8 cellular contexts compared by ENCODE assay signal in genomic region chr1:151720974-151721787, GRCh38. TPM values are rescaled to one million over a fixed set of nuclear protein-coding genes. Genes with fewer than 3 reads are reported as not detected.
DNase-seq lines count a peak whose midpoint lies in the region; ATAC-seq, FAIRE-seq and TF ChIP-seq lines count a peak whose summit lies in the region.

Gene RIIAD1, plus strand, starts transcription at chr1:151721522. Its CDS starts 15 bp downstream, at chr1:151721537.

- no peaks in the 10 kb centered on the region for H3K79me2 ChIP-seq in GM12878 (ENCODE audit: control insufficient read depth, insufficient read depth, low read length)

- no peaks in the 10 kb centered on the region for H3K9me3 ChIP-seq in HAP-1
- no peaks in the 10 kb centered on the region for H3K9me3 ChIP-seq in SJCRH30 (replicated peaks)
- no peaks in the 10 kb centered on the region for H3K9me3 ChIP-seq in GM12878 (replicated peaks; ENCODE audit: control insufficient read depth, insufficient read depth, low read length)

- H3K4me1 Mint-ChIP-seq in Calu3 (ENCODE audit: low read depth, unreplicated experiment) = peaks cover 34% of the 10 kb centered on the region

- no peaks in the 10 kb centered on the region for H4K20me1 ChIP-seq in GM12878 (ENCODE audit: control insufficient read depth, insufficient read depth)

- peak within 1 kb of the TSS; percentile 99 for H3K4me2 ChIP-seq in GM12878 (ENCODE audit: control insufficient read depth, insufficient read depth)

- peaks cover 11% of the 10 kb centered on the region; the same call in 1 of the 2 replicates for H3K4me1 ChIP-seq in HAP-1
- no peaks in the 10 kb centered on the region for H3K4me1 ChIP-seq in SJCRH30
- H3K4me1 ChIP-seq in GM12878 (ENCODE audit: control insufficient read depth, insufficient read depth, low read length) = peaks cover 16% of the 10 kb centered on the region

- peak within 1 kb of the TSS; percentile 75 for H3K4me3 Mint-ChIP-seq in Calu3 (ENCODE audit: low read depth, unreplicated experiment)

- TF ChIP-seq RAD21 in GM12878 (IDR thresholded peaks at IDR 0.05; ENCODE audit: insufficient read depth, low read depth, low read length) = no peak

- POLR2A ChIA-PET in GM12878 (lab: Charles Lee) = interaction anchor here (0.5 to 1.2 kb wide), 3 partner anchors 118 to 593 kb away, joined by 3 to 7 read pairs (median 4); no protein-coding TSS in a partner anchor

- intact Hi-C loops in Calu3 (cut with micrococcal nuclease; ENCODE audit: unreplicated experiment) = no loop called here
- intact Hi-C loops in GM12878 (cut with micrococcal nuclease; ENCODE audit: unreplicated experiment) = loop anchor here (5.0 kb wide), 1 partner anchor 104 kb away; no protein-coding TSS in a partner anchor

- H2AFZ ChIP-seq in GM12878 (ENCODE audit: control insufficient read depth, low read depth, low read length) = peak within 1 kb of the TSS; percentile 96

- H3K36me3 ChIP-seq in HAP-1 (replicated peaks) = no peaks in the 10 kb centered on the region
- no peaks in the 10 kb centered on the region for H3K36me3 ChIP-seq in SJCRH30
- H3K36me3 ChIP-seq in GM12878 (ENCODE audit: control insufficient read depth in 2 of 2, insufficient read depth in 2 of 2, low read length in 1 of 2) = no peaks in the 10 kb centered on the region

- SMC1A ChIA-PET in GM12878 (lab: Charles Lee; ENCODE audit: uncharacterized antibody, unreplicated experiment) = interaction anchor here (0.6 to 1.5 kb wide), 5 partner anchors 11 to 160 kb away, joined by 3 to 8 read pairs (median 3); no protein-coding TSS in a partner anchor

- no peak for TF ChIP-seq POLR2A in GM12878 (IDR thresholded peaks at IDR 0.05; ENCODE audit: low read depth, low read length)

- TF ChIP-seq CTCF in Calu3 (IDR thresholded peaks at IDR 0.05; ENCODE audit: unreplicated experiment) (no peak), GM12878 (IDR thresholded peaks at IDR 0.05 in 2 of 3, conservative IDR thresholded peaks at IDR 0.05 in 1 of 3; ENCODE audit: control insufficient read depth in 2 of 3, extremely low read depth in 1 of 3, insufficient read depth in 1 of 3, low read depth in 3 of 3, low read length in 3 of 3) (no peak)

- peaks cover 5% of the 10 kb centered on the region for H3K36me3 Mint-ChIP-seq in Calu3 (ENCODE audit: insufficient read depth, unreplicated experiment)

- in situ Hi-C loops in HAP-1 (cut with MboI; ENCODE audit: low sequenced_read_pairs) (no loop called here), GM12878 (cut with MboI) (no loop called here)

- no peak for TF ChIP-seq EP300 in GM12878 (IDR thresholded peaks at IDR 0.05; ENCODE audit: borderline replicate concordance in 1 of 2, control insufficient read depth in 1 of 2, low read depth in 2 of 2, low read length in 2 of 2)

- peaks cover 57% of the 10 kb centered on the region for H3K27me3 Mint-ChIP-seq in Calu3 (ENCODE audit: unreplicated experiment)

- 8% methylated on average over 22 of the region's 44 CpGs for WGBS in GM12878 (ENCODE audit: insufficient coverage, insufficient replicate concordance, low lambda C conversion rate, missing lambda C conversion rate)

- CTCF ChIA-PET in Calu3 (lab: Charles Lee) (interaction anchor here (0.8 to 1.8 kb wide), 4 partner anchors 8 to 182 kb away, joined by 3 to 7 read pairs (median 4); no protein-coding TSS in a partner anchor), GM12878 (lab: Yijun Ruan, JAX) (interaction anchor here (0.6 to 1.9 kb wide), 5 partner anchors 14 to 1488 kb away, joined by 3 to 11 read pairs (median 3); no protein-coding TSS in a partner anchor)

- BruUV-seq in Calu3 (replicated peaks; lab: Mats Ljungman, UMichigan) (no TSS peak), GM12878 (replicated peaks; lab: Mats Ljungman, UMichigan) (no TSS peak)

- H3K27ac ChIP-seq in SJCRH30 (no peak within 1 kb of the TSS), GM12878 (ENCODE audit: control insufficient read depth, insufficient read depth) (peak within 1 kb of the TSS; percentile 68)

- H3K27me3 ChIP-seq in HAP-1 (ENCODE audit: low read depth) (peaks cover 31% of the 10 kb centered on the region), SJCRH30 (no peaks in the 10 kb centered on the region), GM12878 (replicated peaks in 1 of 2; ENCODE audit: control insufficient read depth in 2 of 2, insufficient read depth in 2 of 2, low read length in 1 of 2) (peaks cover 3 to 6% of the 10 kb centered on the region in 2 experiments)

- DNase-seq in Calu3 = no peak
- DNase-seq in HAP-1 (ENCODE audit: low spot score in 2 of 2) = peak in 1 of 2 experiments; percentile 52
- DNase-seq in SJCRH30 = peak; percentile 35 to 58
- DNase-seq in GM12878 (ENCODE audit: low read depth, low spot score) = no peak
- DNase-seq in iris pigment epithelial cell (ENCODE audit: low read depth) = peak; percentile 21
- DNase-seq in stimulated activated CD4-positive, alpha-beta T cell treated with anti-CD3 and anti-CD28 coated beads, Interleukin-1b, Interleukin-23, amount 100 ng/mL, for 24 hours (ENCODE audit: low read depth in 4 of 4, low spot score in 1 of 4) = peak in 3 of 4 experiments; percentile 14 to 19 (median 19)
- DNase-seq in NCI-H1694 treated with DMSO at 0.1 percent for 48 hours (lab: John Stamatoyannopoulos, UW) = no peak

- no peaks in the 10 kb centered on the region for H3K9me3 Mint-ChIP-seq in Calu3 (ENCODE audit: low read depth, unreplicated experiment)

- RAD21 ChIA-PET in GM12878 (lab: Charles Lee; ENCODE audit: unreplicated experiment) = interaction anchor here (0.6 to 1.3 kb wide), 7 partner anchors 11 to 453 kb away, joined by 3 to 4 read pairs (median 3); no protein-coding TSS in a partner anchor

- H3K4me3 ChIP-seq in HAP-1 (peak within 1 kb of the TSS; percentile 19), SJCRH30 (peak within 1 kb of the TSS; percentile 49), GM12878 (peak within 1 kb of the TSS; percentile 76)

- no peak within 1 kb of the TSS for H3K27ac Mint-ChIP-seq in Calu3 (ENCODE audit: unreplicated experiment)

- H3K9ac ChIP-seq in GM12878 (ENCODE audit: control insufficient read depth, insufficient read depth, low read length) = peak within 1 kb of the TSS; percentile 65

- ATAC-seq in GM12878 (peak; percentile 92), HG02885 (IDR thresholded peaks at IDR 0.05; ENCODE audit: poor library complexity, unreplicated experiment) (no peak)

- FAIRE-seq in GM12878 (lab: Jason Lieb, UNC) = no peak

TF ChIP-seq in GM12878, 131 proteins besides CTCF, POLR2A, EP300 and RAD21:
- TF ChIP-seq SKIL (IDR thresholded peaks at IDR 0.05; ENCODE audit: low read depth, poor library complexity, severe bottlenecking) (no peak), MXI1 (IDR thresholded peaks at IDR 0.05; ENCODE audit: low read depth, low read length) (peak; percentile 34; the same call in 1 of the 2 replicates), MYB (IDR thresholded peaks at IDR 0.05; ENCODE audit: borderline replicate concordance, low read depth, low read length) (no peak), BMI1 (IDR thresholded peaks at IDR 0.05; ENCODE audit: borderline replicate concordance) (peak; percentile 57; the same call in 1 of the 2 replicates), GABPA (IDR thresholded peaks at IDR 0.05; ENCODE audit: low read depth) (no peak), TAF1 (IDR thresholded peaks at IDR 0.05; ENCODE audit: borderline replicate concordance, low read depth, low read length) (no peak), YY1 (IDR thresholded peaks at IDR 0.05; ENCODE audit: low read depth, low read length) (peak; percentile 79)

RNA-seq across cellular contexts. Expression of gene RIIAD1, which starts in this region (rescaled TPM):
- total RNA-seq in Calu3 (2022) (not detected in 2 replicates), GM12878 (2014; rRNA removed) (not detected in 2 replicates), GM12878 (2014; rRNA removed; fragmentation: Illumina TruSeq; extraction: Trizol) (not detected in 2 replicates), GM12878 (2021) (not detected in 2 replicates)
- not detected in 2 replicates for total RNA-seq in SJCRH30 (2014; rRNA removed; shearing (Covaris generic))
- 0.21 TPM in 1 of 2 replicates, not detected in the other for total RNA-seq in GM12878 (2013; cell fraction: nucleolus; rRNA removed)
- polyA plus RNA-seq in GM12878 (2011; ENCODE audit: low read depth) = not detected
- polyA plus RNA-seq in GM12878 (2011; rRNA removed) (not detected in 2 replicates), GM12878 (2014; fragmentation: Illumina TruSeq; extraction: Trizol) (not detected in 2 replicates), GM12878 (2014; fragmentation: Nextera tagmentation; extraction: Ambion mirVana) (not detected), GM12878 (2014; rRNA removed) (not detected in 2 replicates), GM12878 (2016; fragmentation: Nextera tagmentation; extraction: Ambion mirVana) (not detected)
- not detected in 2 replicates for polyA plus RNA-seq in GM12878 (2011; cell fraction: cytosol; rRNA removed)
- not detected in 2 replicates for polyA plus RNA-seq in GM12878 (2011; cell fraction: nucleus; rRNA removed)
- polyA plus RNA-seq in GM12878 (2012) = not detected in 2 replicates
- polyA minus RNA-seq in GM12878 (2011; rRNA and poly(A)+ RNA removed) = 0.10 TPM in 1 of 2 replicates, not detected in the other
- polyA minus RNA-seq in GM12878 (2011; cell fraction: cytosol; rRNA and poly(A)+ RNA removed) = not detected in 2 replicates
- not detected in 2 replicates for polyA minus RNA-seq in GM12878 (2011; cell fraction: nucleus; rRNA and poly(A)+ RNA removed)

Comparison
In these comparisons a context has a peak if more than half of its experiments do, and no peak if none do; other contexts are left out.
1. Peak in DNase-seq and H3K4me3 ChIP-seq in SJCRH30; RNA of the gene not detected or under 1 TPM.
2. Peak in ATAC-seq, H3K4me3 ChIP-seq, H3K27ac ChIP-seq, H3K9ac ChIP-seq and H3K4me2 ChIP-seq in GM12878; RNA of the gene not detected or under 1 TPM.
3. DNase-seq: peak in iris pigment epithelial cell (single experiment) and stimulated activated CD4-positive, alpha-beta T cell treated with anti-CD3 and anti-CD28 coated beads, Interleukin-1b, Interleukin-23, amount 100 ng/mL, for 24 hours (3 of 4); none in Calu3 (single experiment), GM12878 (single experiment) and NCI-H1694 treated with DMSO at 0.1 percent for 48 hours (single experiment).
4. H3K4me3 ChIP-seq: peak in every context shown above with its lines; median percentile 76 in GM12878; 49 in SJCRH30; 19 in HAP-1.